ENCODE assay signal across 31 cellular contexts in the genomic region with DNA sequence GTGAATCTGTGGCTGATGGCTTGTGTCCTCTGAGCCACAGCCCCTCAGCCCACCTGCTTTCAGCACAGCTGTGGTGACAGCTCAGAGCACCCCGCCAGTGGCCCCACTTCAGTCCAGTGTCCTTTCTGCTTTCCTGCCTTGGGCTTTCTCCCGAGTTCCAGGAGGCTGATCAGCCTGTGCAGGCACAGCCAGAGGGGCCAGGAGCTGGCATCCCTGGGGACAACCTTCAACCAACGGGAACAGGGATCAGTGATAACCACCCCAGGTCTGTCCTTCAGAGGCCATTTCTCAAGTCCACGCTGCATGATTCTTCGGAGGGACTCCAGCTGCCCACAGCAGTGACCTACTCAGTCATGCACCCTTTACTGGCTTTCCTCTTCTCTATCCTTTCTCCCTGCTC.
"Had no signal": no experiment of that assay in that cellular context is flagged by ENCODE, and none has a peak within 500 bp of the region (broad histone marks: within the 10 kb centered on the region; RNA-seq: fewer than 3 reads in every experiment).

No MANE protein-coding gene starts in this region.

- DNase-seq: activated effector memory CD4-positive, alpha-beta T cell treated with anti-CD3 and anti-CD28 coated beads, Interleukin-2, amount 50 U/mL, for 16 hours; activated effector memory CD4-positive, alpha-beta T cell treated with Interleukin-2 at 50 U/mL for 16 hours; activated gamma-delta T cell; activated gamma-delta T cell treated with Interleukin-2 at 50 U/mL for 16 hours; activated naive CD4-positive, alpha-beta T cell; activated naive CD4-positive, alpha-beta T cell treated with anti-CD3 and anti-CD28 coated beads for 36 hours; activated naive CD4-positive, alpha-beta T cell treated with anti-CD3 and anti-CD28 coated beads, Interleukin-2, amount 10 ng/mL, durations not matched to agents 7 days and 5 days; activated naive CD4-positive, alpha-beta T cell treated with anti-CD3 and anti-CD28 coated beads, Interleukin-2, amount 50 U/mL, for 16 hours; activated naive CD4-positive, alpha-beta T cell treated with Interleukin-2 at 50 U/mL for 16 hours; activated naive CD8-positive, alpha-beta T cell treated with anti-CD3 and anti-CD28 coated beads for 36 hours; activated naive CD8-positive, alpha-beta T cell treated with anti-CD3 and anti-CD28 coated beads, Interleukin-2, amount 10 ng/mL, durations not matched to agents 7 days and 5 days; activated naive CD8-positive, alpha-beta T cell treated with anti-CD3 and anti-CD28 coated beads, Interleukin-2, amount 50 U/mL, for 24 hours; activated T-cell treated with anti-CD3 and anti-CD28 coated beads, Interleukin-2, amount 50 U/mL, for 24 hours; activated T-cell treated with anti-CD3 and anti-CD28 coated beads, Interleukin-2, amount 50 U/mL, for 4 hours; activated T-cell treated with anti-CD3 and anti-CD28 coated beads, Interleukin-2, amount 50 U/mL, for 48 hours; activated T-cell treated with anti-CD3 and anti-CD28 coated beads, Interleukin-2, amount 50 U/mL, for 72 hours; adrenal gland; amniotic stem cell; amygdala; anterior cingulate cortex; aorta; body of pancreas; brain microvascular endothelial cell; caudate nucleus; central memory CD4-positive, alpha-beta T cell; cerebellar nuclear complex had no signal

- ATAC-seq: activated naive CD4-positive, alpha-beta T cell treated with anti-CD3 and anti-CD28 coated beads, Interleukin-2, amount 50 U/mL, for 72 hours; activated naive CD8-positive, alpha-beta T cell treated with anti-CD3 and anti-CD28 coated beads, Interleukin-2, amount 50 U/mL, for 24 hours; activated T-cell treated with anti-CD3 and anti-CD28 coated beads, Interleukin-2, amount 50 U/mL, for 4 hours; activated T-cell treated with anti-CD3 and anti-CD28 coated beads, Interleukin-2, amount 50 U/mL, for 72 hours; activated T-helper 17 cell treated with anti-CD3 and anti-CD28 coated beads, Interleukin-2, amount 50 U/mL, for 72 hours; body of pancreas had no signal

- H3K36me3 ChIP-seq: adrenal gland, ascending aorta, brain microvascular endothelial cell, breast epithelium, cardiac muscle cell had no signal

- H3K27ac ChIP-seq: adrenal gland, ascending aorta, body of pancreas, brain microvascular endothelial cell, breast epithelium, cardiac muscle cell had no signal

- H3K27me3 ChIP-seq: ascending aorta, body of pancreas, cardiac muscle cell had no signal

- H3K4me1 ChIP-seq: adrenal gland, ascending aorta, breast epithelium had no signal

- H3K9me3 ChIP-seq: adrenal gland, body of pancreas had no signal

- H3K4me3 ChIP-seq: adrenal gland, ascending aorta, body of pancreas, breast epithelium, cardiac muscle cell had no signal
